Comparison of ENCODE assay signal across 1 cellular context in the genomic region with DNA sequence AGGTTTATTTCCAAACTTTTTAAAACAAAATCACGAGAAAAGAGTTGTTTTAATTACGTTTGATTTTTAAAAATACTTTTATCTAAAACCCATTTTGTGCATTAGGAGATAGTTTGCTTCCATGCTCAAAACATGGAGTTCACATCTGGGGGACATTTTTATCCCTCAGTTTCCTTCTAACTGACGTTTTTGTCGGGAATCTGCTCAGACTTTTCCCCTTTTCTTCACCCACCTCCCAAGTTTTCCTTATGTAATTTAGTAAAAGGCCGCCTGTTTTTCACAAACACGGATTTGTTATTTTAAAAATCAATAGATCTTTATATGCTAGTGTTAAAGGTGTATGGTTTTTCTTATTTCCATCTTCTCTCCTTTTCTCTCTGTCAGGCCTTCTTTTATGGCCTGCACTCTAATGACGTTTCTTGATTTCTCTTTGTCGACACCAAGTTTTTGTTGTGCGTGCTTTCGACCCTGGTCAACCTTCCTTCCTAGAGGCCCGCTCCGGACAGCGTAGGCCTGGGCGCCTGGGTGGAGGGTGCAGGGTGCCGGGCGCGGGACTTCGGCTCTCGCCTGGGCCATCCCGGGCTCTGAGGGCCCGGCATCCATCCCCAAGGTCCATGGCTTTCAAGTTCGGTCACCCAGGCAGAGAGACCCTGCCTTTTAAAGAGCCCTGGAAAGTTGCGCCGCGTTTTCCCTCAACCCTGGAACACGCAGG.
TF ChIP-seq lines count a peak whose summit lies in the region.

No MANE protein-coding gene starts in this region.

TF ChIP-seq in WTC11, 78 proteins besides CTCF, POLR2A, EP300 and RAD21:
- TF ChIP-seq, protein P1, sequence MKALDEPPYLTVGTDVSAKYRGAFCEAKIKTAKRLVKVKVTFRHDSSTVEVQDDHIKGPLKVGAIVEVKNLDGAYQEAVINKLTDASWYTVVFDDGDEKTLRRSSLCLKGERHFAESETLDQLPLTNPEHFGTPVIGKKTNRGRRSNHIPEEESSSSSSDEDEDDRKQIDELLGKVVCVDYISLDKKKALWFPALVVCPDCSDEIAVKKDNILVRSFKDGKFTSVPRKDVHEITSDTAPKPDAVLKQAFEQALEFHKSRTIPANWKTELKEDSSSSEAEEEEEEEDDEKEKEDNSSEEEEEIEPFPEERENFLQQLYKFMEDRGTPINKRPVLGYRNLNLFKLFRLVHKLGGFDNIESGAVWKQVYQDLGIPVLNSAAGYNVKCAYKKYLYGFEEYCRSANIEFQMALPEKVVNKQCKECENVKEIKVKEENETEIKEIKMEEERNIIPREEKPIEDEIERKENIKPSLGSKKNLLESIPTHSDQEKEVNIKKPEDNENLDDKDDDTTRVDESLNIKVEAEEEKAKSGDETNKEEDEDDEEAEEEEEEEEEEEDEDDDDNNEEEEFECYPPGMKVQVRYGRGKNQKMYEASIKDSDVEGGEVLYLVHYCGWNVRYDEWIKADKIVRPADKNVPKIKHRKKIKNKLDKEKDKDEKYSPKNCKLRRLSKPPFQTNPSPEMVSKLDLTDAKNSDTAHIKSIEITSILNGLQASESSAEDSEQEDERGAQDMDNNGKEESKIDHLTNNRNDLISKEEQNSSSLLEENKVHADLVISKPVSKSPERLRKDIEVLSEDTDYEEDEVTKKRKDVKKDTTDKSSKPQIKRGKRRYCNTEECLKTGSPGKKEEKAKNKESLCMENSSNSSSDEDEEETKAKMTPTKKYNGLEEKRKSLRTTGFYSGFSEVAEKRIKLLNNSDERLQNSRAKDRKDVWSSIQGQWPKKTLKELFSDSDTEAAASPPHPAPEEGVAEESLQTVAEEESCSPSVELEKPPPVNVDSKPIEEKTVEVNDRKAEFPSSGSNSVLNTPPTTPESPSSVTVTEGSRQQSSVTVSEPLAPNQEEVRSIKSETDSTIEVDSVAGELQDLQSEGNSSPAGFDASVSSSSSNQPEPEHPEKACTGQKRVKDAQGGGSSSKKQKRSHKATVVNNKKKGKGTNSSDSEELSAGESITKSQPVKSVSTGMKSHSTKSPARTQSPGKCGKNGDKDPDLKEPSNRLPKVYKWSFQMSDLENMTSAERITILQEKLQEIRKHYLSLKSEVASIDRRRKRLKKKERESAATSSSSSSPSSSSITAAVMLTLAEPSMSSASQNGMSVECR (CRISPR knock-in tag; IDR thresholded peaks at IDR 0.05; ENCODE audit: borderline replicate concordance), result no peak
- TF ChIP-seq KAT7 (CRISPR knock-in tag; IDR thresholded peaks at IDR 0.05; ENCODE audit: borderline replicate concordance), result peak; percentile 73; the same call in 1 of the 2 replicates
